ENCODE assay signal across 33 cellular contexts in the genomic region with DNA sequence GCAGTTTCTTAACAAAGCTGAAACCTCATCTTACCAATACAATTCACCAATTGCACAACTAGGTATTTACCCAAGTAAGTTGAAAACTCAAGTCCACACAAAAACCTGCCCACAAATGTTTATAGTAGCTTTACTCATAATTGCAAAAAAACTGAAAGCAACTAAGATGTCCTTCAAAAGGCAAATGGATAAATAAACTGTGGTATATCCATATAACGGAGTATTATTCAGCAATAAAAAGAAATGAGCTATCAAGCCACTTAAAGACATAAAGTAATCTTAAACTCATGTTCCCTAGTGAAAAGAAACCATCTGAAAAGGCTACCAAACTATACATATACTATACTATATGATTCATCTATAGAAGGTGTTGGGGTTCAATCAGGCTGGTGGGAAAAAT.
"Had no signal": no experiment of that assay in that cellular context is flagged by ENCODE, and none has a peak within 500 bp of the region (broad histone marks: within the 10 kb centered on the region; RNA-seq: fewer than 3 reads in every experiment).

No MANE protein-coding gene starts in this region.

- H3K36me3 ChIP-seq: adrenal gland, brain microvascular endothelial cell, breast epithelium, cardiac muscle cell had no signal

- DNase-seq: activated B cell treated with CpG ODN at 0.5 μM for 24 hours; activated CD4-positive, alpha-beta memory T cell treated with anti-CD3 and anti-CD28 coated beads for 36 hours; activated CD4-positive, alpha-beta T cell treated with anti-CD3 and anti-CD28 coated beads for 4 hours; activated CD4-positive, alpha-beta T cell treated with anti-CD3 and anti-CD28 coated beads, Interleukin-2, amount 10 ng/mL, durations not matched to agents 24 days and 14 days; activated CD4-positive, alpha-beta T cell treated with anti-CD3 and anti-CD28 coated beads, Interleukin-2, amount 50 U/mL, for 1 hour; activated CD4-positive, alpha-beta T cell treated with anti-CD3 and anti-CD28 coated beads, Interleukin-2, amount 50 U/mL, for 4 hours; activated CD4-positive, CD25-positive, alpha-beta regulatory T cell treated with anti-CD3 and anti-CD28 coated beads, Interleukin-2, amount 50 U/mL, for 72 hours; activated CD8-positive, alpha-beta memory T cell treated with anti-CD3 and anti-CD28 coated beads, Interleukin-2, amount 50 U/mL, for 4 hours; activated CD8-positive, alpha-beta T cell treated with anti-CD3 and anti-CD28 coated beads for 36 hours; activated effector memory CD4-positive, alpha-beta T cell treated with anti-CD3 and anti-CD28 coated beads, Interleukin-2, amount 50 U/mL, for 16 hours; activated gamma-delta T cell treated with Interleukin-2 at 50 U/mL for 16 hours; activated naive CD4-positive, alpha-beta T cell; activated naive CD4-positive, alpha-beta T cell treated with anti-CD3 and anti-CD28 coated beads for 36 hours; activated naive CD4-positive, alpha-beta T cell treated with anti-CD3 and anti-CD28 coated beads, Interleukin-2, amount 50 U/mL, for 16 hours; activated naive CD8-positive, alpha-beta T cell treated with anti-CD3 and anti-CD28 coated beads for 36 hours; activated T-cell treated with anti-CD3 and anti-CD28 coated beads for 4 hours; activated T-cell treated with anti-CD3 and anti-CD28 coated beads, Interleukin-2, amount 50 U/mL, for 1 hour; activated T-cell treated with anti-CD3 and anti-CD28 coated beads, Interleukin-2, amount 50 U/mL, for 4 hours; activated T-cell treated with anti-CD3 and anti-CD28 coated beads, Interleukin-2, amount 50 U/mL, for 72 hours; adrenal gland; amniotic stem cell; aorta; body of pancreas; brain microvascular endothelial cell; caudate nucleus; cerebellar nuclear complex; T-helper 1 cell; T-helper 2 cell; T-helper 9 cell had no signal

- H3K27ac ChIP-seq: adrenal gland, body of pancreas, brain microvascular endothelial cell, breast epithelium, cardiac muscle cell had no signal

- H3K27me3 ChIP-seq: adrenal gland, body of pancreas, brain microvascular endothelial cell, breast epithelium, cardiac muscle cell had no signal

- FAIRE-seq: astrocyte, TTC549 had no signal

- H3K4me1 ChIP-seq: adrenal gland, body of pancreas, breast epithelium had no signal

- ATAC-seq: activated CD8-positive, alpha-beta T cell treated with anti-CD3 and anti-CD28 coated beads for 36 hours; activated T-cell treated with anti-CD3 and anti-CD28 coated beads, Interleukin-2, amount 50 U/mL, for 4 hours; activated T-cell treated with anti-CD3 and anti-CD28 coated beads, Interleukin-2, amount 50 U/mL, for 72 hours; body of pancreas had no signal

- H3K4me3 ChIP-seq: adrenal gland, body of pancreas, breast epithelium, cardiac muscle cell had no signal
